Comparison of ENCODE assay signal across 31 cellular contexts in the genomic region with DNA sequence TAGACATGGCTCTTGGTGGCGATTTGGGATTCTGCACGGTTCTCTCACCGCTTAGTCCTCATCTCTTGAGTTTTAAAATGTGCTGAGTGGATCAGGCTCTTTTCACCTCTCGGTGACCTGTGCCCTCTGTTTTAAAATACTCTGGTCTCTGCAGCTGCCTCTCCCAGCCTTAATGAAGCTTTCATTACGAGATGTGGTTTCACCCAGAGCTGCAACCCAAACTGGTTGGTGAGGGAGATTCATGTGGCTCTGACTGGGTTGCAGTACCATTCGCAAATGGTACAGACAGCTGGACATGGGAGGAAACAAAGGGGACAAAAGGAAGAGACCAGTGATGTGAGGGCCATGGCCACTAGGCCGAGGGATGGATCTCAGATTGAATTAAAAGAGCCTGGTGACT.
"Had no signal": no experiment of that assay in that cellular context is flagged by ENCODE, and none has a peak within 500 bp of the region (broad histone marks: within the 10 kb centered on the region; RNA-seq: fewer than 3 reads in every experiment).

No MANE protein-coding gene starts in this region.

- H3K36me3 ChIP-seq: Peyer's patch, SJCRH30 had no signal

- H3K27me3 ChIP-seq: Peyer's patch had no signal

- H3K27ac ChIP-seq: Peyer's patch, RWPE1, SJCRH30, SK-N-MC had no signal

- DNase-seq: Karpas-422; KG1; NCI-H1048; NCI-H1092 treated with DMSO at 0.1 percent for 48 hours; NCI-H1105 treated with DMSO at 0.1 percent for 48 hours; NCI-H1417; NCI-H1436; NCI-H146; NCI-H1694; NCI-H187; NCI-H1930; NCI-H2029 treated with DMSO at 0.1 percent for 48 hours; NCI-H2081 treated with DMSO at 0.1 percent for 48 hours; NCI-H2107; NCI-H2171 treated with DMSO at 0.1 percent for 48 hours; NCI-H2227 treated with DMSO at 0.1 percent for 48 hours; NCI-H345; NCI-H446; NCI-H510A treated with DMSO at 0.1 percent for 48 hours; NCI-H524 treated with DMSO at 0.1 percent for 48 hours; NCI-H526 treated with DMSO at 0.1 percent for 48 hours; NCI-H774; NK-92 treated with Interleukin-12 subunit alpha and Interleukin-12 subunit beta, amount 100 ng/mL, for 24 hours; OCI-M1; PC-3; Peyer's patch; SIG-M5; SJCRH30 had no signal

- H3K9me3 ChIP-seq: Peyer's patch, SJCRH30 had no signal

- H3K4me3 ChIP-seq: K562, Peyer's patch, SJCRH30, SK-N-MC had no signal

- H3K4me1 ChIP-seq: Peyer's patch, SJCRH30 had no signal
